ENCODE assay signal across 8 cellular contexts in genomic region chr12:30694971-30695326, GRCh38. TPM values are rescaled to one million over a fixed set of nuclear protein-coding genes. Genes with fewer than 3 reads are reported as not detected.
DNase-seq lines count a peak whose midpoint lies in the region; ATAC-seq, FAIRE-seq and TF ChIP-seq lines count a peak whose summit lies in the region.

No MANE protein-coding gene starts in this region.

- H3K9me3 Mint-ChIP-seq in CD4-positive, alpha-beta memory T cell = no peaks in the 10 kb centered on the region

- H3K9me3 ChIP-seq in CD4-positive, alpha-beta memory T cell (ENCODE audit: control insufficient read depth in 1 of 2, low read length in 2 of 2) = no peaks in the 10 kb centered on the region
- H3K9me3 ChIP-seq in T-helper 17 cell (ENCODE audit: control insufficient read depth, low read length, poor library complexity, severe bottlenecking) = no peaks in the 10 kb centered on the region

- peak overlapping the region; percentile 94 to 98 (median 98) for H3K4me3 Mint-ChIP-seq in CD4-positive, alpha-beta memory T cell
- H3K4me3 Mint-ChIP-seq in T-helper 17 cell = peak overlapping the region; percentile 99

- no peaks in the 10 kb centered on the region for H3K27me3 ChIP-seq in CD4-positive, alpha-beta memory T cell (ENCODE audit: insufficient read depth, low read length)

- DNase-seq in CD4-positive, alpha-beta memory T cell = peak in 1 of 5 donors; percentile 4
- DNase-seq in HuH-7 (ENCODE audit: low spot score) (peak; percentile 56), T-helper 17 cell (no peak), epithelial cell of proximal tubule (ENCODE audit: low read depth) (no peak), mucosa of gallbladder (ENCODE audit: low spot score) (peak; percentile 11), urothelium cell line (ENCODE audit: low spot score) (peak; percentile 59)

- POLR2A ChIA-PET in CD4-positive, alpha-beta memory T cell (lab: Charles Lee; ENCODE audit: partially characterized antibody) = interaction anchor here (1.0 to 5.0 kb wide), 3 partner anchors 12 to 59 kb away, joined by 3 to 43 read pairs (median 3); partner anchors contain the start of gene CAPRIN2

- peaks cover 35% of the 10 kb centered on the region for H3K4me1 ChIP-seq in CD4-positive, alpha-beta memory T cell (ENCODE audit: insufficient read depth, low read length)

- H3K27ac ChIP-seq in CD4-positive, alpha-beta memory T cell (ENCODE audit: low read depth, low read length) = peak overlapping the region; percentile 63

- H3K27me3 Mint-ChIP-seq in CD4-positive, alpha-beta memory T cell = no peaks in the 10 kb centered on the region
- no peaks in the 10 kb centered on the region for H3K27me3 Mint-ChIP-seq in T-helper 17 cell

- peak; percentile 30 for FAIRE-seq in urothelium cell line (lab: Jason Lieb, UNC)

- H3K36me3 ChIP-seq in CD4-positive, alpha-beta memory T cell (ENCODE audit: insufficient read depth, low read length) = no peaks in the 10 kb centered on the region

- CTCF ChIA-PET in CD4-positive, alpha-beta memory T cell (lab: Charles Lee; ENCODE audit: partially characterized antibody) = interaction anchor here (0.8 to 2.4 kb wide), 7 partner anchors 10 to 112 kb away, joined by 3 to 12 read pairs (median 4); partner anchors contain the start of gene CAPRIN2

- peaks cover 30 to 49% (median 41%) of the 10 kb centered on the region in 4 donors for H3K4me1 Mint-ChIP-seq in CD4-positive, alpha-beta memory T cell
- H3K4me1 Mint-ChIP-seq in T-helper 17 cell = peaks cover 33% of the 10 kb centered on the region

- H3K36me3 Mint-ChIP-seq in CD4-positive, alpha-beta memory T cell = peaks cover 6 to 17% of the 10 kb centered on the region in 2 donors
- H3K36me3 Mint-ChIP-seq in T-helper 17 cell (ENCODE audit: low read depth) = peaks cover 6% of the 10 kb centered on the region

- H3K4me3 ChIP-seq in CD4-positive, alpha-beta memory T cell (ENCODE audit: low read length in 2 of 2) = peak overlapping the region; percentile 86 to 99
- peak overlapping the region; percentile 94 for H3K4me3 ChIP-seq in epithelial cell of proximal tubule (ENCODE audit: low read depth, low read length)

- intact Hi-C loops in CD4-positive, alpha-beta memory T cell (cut with micrococcal nuclease) = loop anchor here (1.0 to 10.0 kb wide), 5 partner anchors 59 to 1980 kb away; partner anchors contain the start of genes CAPRIN2, DDX11, DNM1L and ERGIC2

- H3K27ac Mint-ChIP-seq in CD4-positive, alpha-beta memory T cell = peak overlapping the region; percentile 58 to 96 (median 92)
- peak overlapping the region; percentile 97 for H3K27ac Mint-ChIP-seq in T-helper 17 cell

- no peak for TF ChIP-seq CTCF in epithelial cell of proximal tubule (conservative IDR thresholded peaks at IDR 0.05; ENCODE audit: low read depth, low read length)

- ATAC-seq in GM19035 (IDR thresholded peaks at IDR 0.05; ENCODE audit: unreplicated experiment) (peak; percentile 32), T-helper 17 cell (no peak), GM21737 (IDR thresholded peaks at IDR 0.05; ENCODE audit: unreplicated experiment) (no peak)

RNA-seq across cellular contexts. Expression of gene IPO8, which starts 0.7 kb away (rescaled TPM):
- 10 to 100 TPM; 50.2 to 60.5 TPM for total RNA-seq in CD4-positive, alpha-beta memory T cell
- polyA plus RNA-seq in CD4-positive, alpha-beta memory T cell = 10 to 100 TPM in 1 of 2 donors, 1 to 10 TPM in 1; 7.9 to 14.5 TPM
- total RNA-seq in T-helper 17 cell = 10 to 100 TPM; 27.4 to 28.0 TPM
- total RNA-seq in epithelial cell of proximal tubule = 12.5 and 15.0 TPM in 2 replicates
- 48.0 TPM for total RNA-seq in mucosa of gallbladder

RNA-seq across cellular contexts. Expression of gene CAPRIN2, which starts 59.8 kb away (rescaled TPM):
- total RNA-seq in CD4-positive, alpha-beta memory T cell = 10 to 100 TPM; 42.9 to 47.0 TPM
- 1 to 10 TPM; 4.5 to 8.7 TPM for polyA plus RNA-seq in CD4-positive, alpha-beta memory T cell
- total RNA-seq in T-helper 17 cell (10 to 100 TPM; 19.1 to 28.5 TPM), epithelial cell of proximal tubule (19.8 and 22.7 TPM in 2 replicates), mucosa of gallbladder (15.9 TPM)

Comparison
In these comparisons a context has a peak if more than half of its experiments do, and no peak if none do; other contexts are left out.
1. DNase-seq: peak in HuH-7 (single experiment), mucosa of gallbladder (single experiment) and urothelium cell line (single experiment); none in T-helper 17 cell (0 of 3) and epithelial cell of proximal tubule (single experiment).